18 cellular contexts compared by ENCODE assay signal in the genomic region with DNA sequence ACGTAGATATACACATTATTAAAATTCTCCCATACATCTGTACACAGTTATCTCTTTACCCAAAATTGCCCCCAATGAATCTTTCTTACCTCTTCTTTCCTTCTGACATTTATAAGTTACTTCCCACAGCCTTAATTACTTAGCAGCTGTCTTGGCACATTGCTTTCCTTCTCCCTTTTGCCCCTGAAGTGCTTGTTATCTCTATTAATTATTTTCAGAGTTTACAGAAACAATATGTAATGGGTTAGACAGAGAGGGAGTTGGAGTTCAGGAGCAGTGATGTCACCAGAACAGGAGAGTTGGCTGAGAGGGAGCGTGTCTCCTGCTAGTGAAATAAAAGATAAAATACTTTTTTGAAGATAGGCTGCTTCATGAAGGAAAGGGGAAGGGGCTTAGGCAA. TPM values are rescaled to one million over a fixed set of nuclear protein-coding genes. Genes with fewer than 3 reads are reported as not detected.
DNase-seq lines count a peak whose midpoint lies in the region; ATAC-seq, FAIRE-seq and TF ChIP-seq lines count a peak whose summit lies in the region.
"Had no signal": no experiment of that assay in that cellular context is flagged by ENCODE, and none has a peak within 500 bp of the region (broad histone marks: within the 10 kb centered on the region; RNA-seq: fewer than 3 reads in every experiment).

No MANE protein-coding gene starts in this region.

- in situ Hi-C loops in Caki2 (cut with HindIII; ENCODE audit: low pct_unique_long_range_greater_than_20kb, low sequenced_read_pairs): no loop called here

- H3K4me1 Mint-ChIP-seq in astrocyte (ENCODE audit: low read depth, unreplicated experiment) (peaks cover 11% of the 10 kb centered on the region), nephron progenitor cell (no peaks in the 10 kb centered on the region)
- H3K4me1 Mint-ChIP-seq: CD8-positive, alpha-beta memory T cell had no signal

- no peak for FAIRE-seq in astrocyte (lab: Jason Lieb, UNC)
- FAIRE-seq: GM12878, GM18507 had no signal

- peak; percentile 75 for DNase-seq in Caki2 (ENCODE audit: low read depth)
- peak; percentile 26 for DNase-seq in astrocyte (ENCODE audit: low read depth)
- DNase-seq in left kidney (ENCODE audit: low read depth, low spot score): peak; percentile 28
- DNase-seq in nephron progenitor cell: no peak
- no peak for DNase-seq in AG20443 (ENCODE audit: low spot score)
- DNase-seq in adrenal gland: no peak
- DNase-seq in NCI-H1105 treated with DMSO at 0.1 percent for 48 hours (lab: John Stamatoyannopoulos, UW): no peak
- DNase-seq: AML-193; Calu3; CD8-positive, alpha-beta memory T cell; DMS 273 treated with DMSO at 0.1 percent for 48 hours; HCEC 1CT had no signal

- H3K27me3 Mint-ChIP-seq in astrocyte (ENCODE audit: low read depth, unreplicated experiment) (no peaks in the 10 kb centered on the region), nephron progenitor cell (ENCODE audit: low read depth, poor library complexity) (peaks cover 2% of the 10 kb centered on the region)
- H3K27me3 Mint-ChIP-seq: CD8-positive, alpha-beta memory T cell had no signal

- H4K20me1 ChIP-seq in astrocyte (ENCODE audit: insufficient read depth, low read length): no peaks in the 10 kb centered on the region
- H4K20me1 ChIP-seq: BLaER1 had no signal

- peaks cover 18% of the 10 kb centered on the region for H3K36me3 ChIP-seq in astrocyte (ENCODE audit: insufficient read depth, low read length)
- H3K36me3 ChIP-seq in adrenal gland (replicated peaks in 1 of 2): no peaks in the 10 kb centered on the region
- H3K36me3 ChIP-seq: BLaER1 had no signal

- H3K79me2 ChIP-seq in astrocyte (ENCODE audit: insufficient read depth, low read length): no peaks in the 10 kb centered on the region

- ATAC-seq in HG03095 (IDR thresholded peaks at IDR 0.05; ENCODE audit: unreplicated experiment): no peak
- ATAC-seq: GM12878 had no signal

- H3K9me3 ChIP-seq in astrocyte (ENCODE audit: insufficient read depth, low read depth, low read length) (no peaks in the 10 kb centered on the region), adrenal gland (replicated peaks in 1 of 3) (no peaks in the 10 kb centered on the region)
- H3K9me3 ChIP-seq: BLaER1 had no signal

- no peak overlapping the region for H3K4me3 ChIP-seq in astrocyte (ENCODE audit: insufficient read depth, low read depth, low read length)
- H3K4me3 ChIP-seq in adrenal gland: no peak overlapping the region
- H3K4me3 ChIP-seq: BLaER1, GM12878 had no signal

- no peak overlapping the region for H2AFZ ChIP-seq in astrocyte (ENCODE audit: low read depth, low read length)

- H3K27ac ChIP-seq in astrocyte (ENCODE audit: low read depth, low read length) (no peak overlapping the region), adrenal gland (no peak overlapping the region)
- H3K27ac ChIP-seq: 22Rv1, BLaER1 had no signal

- H3K9ac ChIP-seq in astrocyte (ENCODE audit: low read length): no peak overlapping the region
- H3K9ac ChIP-seq: BLaER1 had no signal

- H3K27me3 ChIP-seq in astrocyte (ENCODE audit: insufficient read depth, low read length): no peaks in the 10 kb centered on the region
- H3K27me3 ChIP-seq in adrenal gland: no peaks in the 10 kb centered on the region
- H3K27me3 ChIP-seq: BLaER1 had no signal

- TF ChIP-seq POLR2A in adrenal gland (IDR thresholded peaks at IDR 0.05): no peak

- H3K4me2 ChIP-seq in astrocyte (ENCODE audit: low read length): no peak overlapping the region
- H3K4me2 ChIP-seq: BLaER1 had no signal

- 77 to 80% (median 79%) methylated on average over 2 of the region's 2 CpGs for WGBS in adrenal gland, 4 donors

- H3K4me3 Mint-ChIP-seq in astrocyte (ENCODE audit: unreplicated experiment) (no peak overlapping the region), nephron progenitor cell (no peak overlapping the region)
- H3K4me3 Mint-ChIP-seq: CD8-positive, alpha-beta memory T cell had no signal

- intact Hi-C loops in adrenal gland (cut with DNase I): no loop called here

- peaks cover 14% of the 10 kb centered on the region for H3K4me1 ChIP-seq in astrocyte (ENCODE audit: insufficient read depth, low read length)
- no peaks in the 10 kb centered on the region for H3K4me1 ChIP-seq in adrenal gland (replicated peaks in 1 of 2)
- H3K4me1 ChIP-seq: BLaER1 had no signal

- H3K36me3 Mint-ChIP-seq in astrocyte (ENCODE audit: low read depth, unreplicated experiment): peaks cover 3% of the 10 kb centered on the region
- H3K36me3 Mint-ChIP-seq in nephron progenitor cell (ENCODE audit: low read depth): peaks cover 51% of the 10 kb centered on the region
- H3K36me3 Mint-ChIP-seq: CD8-positive, alpha-beta memory T cell had no signal

- no peaks in the 10 kb centered on the region for H3K9me3 Mint-ChIP-seq in astrocyte (ENCODE audit: unreplicated experiment)
- H3K9me3 Mint-ChIP-seq in nephron progenitor cell: no peaks in the 10 kb centered on the region

- H3K27ac Mint-ChIP-seq in astrocyte (ENCODE audit: unreplicated experiment): no peak overlapping the region
- H3K27ac Mint-ChIP-seq in nephron progenitor cell: peak overlapping the region; percentile 10
- H3K27ac Mint-ChIP-seq: CD8-positive, alpha-beta memory T cell had no signal

- TF ChIP-seq CTCF in astrocyte (IDR thresholded peaks at IDR 0.05; ENCODE audit: insufficient read depth, low read depth, low read length): no peak
- TF ChIP-seq CTCF in nephron progenitor cell (IDR thresholded peaks at IDR 0.05): no peak
- no peak for TF ChIP-seq CTCF in adrenal gland (IDR thresholded peaks at IDR 0.05)

RNA-seq across cellular contexts. Expression of a gene that starts 57.4 kb away (rescaled TPM):
- total RNA-seq in Caki2 (2014; rRNA removed; shearing (Covaris generic); ENCODE audit: low replicate concordance): 49.8 and 56.5 TPM in 2 replicates
- total RNA-seq in astrocyte (10.8 and 11.1 TPM in 2 replicates), adrenal gland (10 to 100 TPM in 3 of 8 donors, 1 to 10 TPM in 5; 3.1 to 16.4 (median 9.0) TPM)
- polyA plus RNA-seq in adrenal gland: 1 to 10 TPM; 1.1 to 4.3 (median 1.4) TPM
- total RNA-seq: G401 had no signal
- polyA plus RNA-seq: CD8-positive, alpha-beta memory T cell had no signal

Comparison
In these comparisons a context has a peak if more than half of its experiments do, and no peak if none do; other contexts are left out.
1. DNase-seq: peak in Caki2 (single experiment), astrocyte (single experiment) and left kidney (single experiment); none in nephron progenitor cell (single experiment), AG20443 (single experiment), adrenal gland (0 of 7) and NCI-H1105 treated with DMSO at 0.1 percent for 48 hours (single experiment).